In the genomic region with DNA sequence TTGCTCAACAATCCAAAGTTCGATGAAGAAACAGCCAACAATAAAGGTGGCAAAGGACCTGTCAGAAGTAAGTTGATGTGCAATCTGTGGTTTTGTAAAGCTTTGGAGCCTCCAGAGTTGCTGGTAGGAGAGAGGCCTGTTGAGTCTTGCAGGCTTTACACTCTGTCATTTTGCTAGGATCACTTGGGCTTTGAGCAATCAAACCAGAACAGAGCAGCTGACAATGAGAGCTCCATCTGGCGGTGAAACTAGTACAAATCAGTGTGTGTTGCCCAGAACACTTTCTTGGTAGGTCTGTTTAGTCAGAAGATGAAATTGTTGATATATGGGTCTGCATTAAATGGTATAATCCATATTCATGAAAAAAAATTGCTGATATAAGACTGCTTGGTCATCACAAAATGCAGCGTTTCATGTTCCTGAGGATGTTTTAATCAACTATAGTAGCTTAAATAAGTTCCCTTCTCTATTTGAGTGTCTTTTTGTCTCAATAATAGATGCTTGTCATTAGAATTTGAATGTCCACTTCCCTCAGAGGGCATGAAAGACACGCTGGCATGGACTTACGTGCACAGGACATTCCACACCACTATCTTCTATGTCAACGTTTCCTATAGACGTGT, we compare ENCODE assay signal across 8 cellular contexts. TPM values are rescaled to one million over a fixed set of nuclear protein-coding genes. Genes with fewer than 3 reads are reported as not detected.
DNase-seq lines count a peak whose midpoint lies in the region; ATAC-seq, FAIRE-seq and TF ChIP-seq lines count a peak whose summit lies in the region.

No MANE protein-coding gene starts in this region.

- H2AK5ac ChIP-seq in neuronal stem cell (ENCODE audit: low read depth, low read length): no peak overlapping the region

- H3K4me1 ChIP-seq in PC-3 (ENCODE audit: insufficient read depth, low read length): peaks cover 12% of the 10 kb centered on the region
- no peaks in the 10 kb centered on the region for H3K4me1 ChIP-seq in neuronal stem cell (ENCODE audit: control insufficient read depth in 2 of 2, insufficient read depth in 1 of 2, low read depth in 1 of 2, low read length in 2 of 2)
- H3K4me1 ChIP-seq in thoracic aorta (ENCODE audit: control insufficient read depth in 1 of 2, low read depth in 2 of 2): no peaks in the 10 kb centered on the region

- H3K9me3 ChIP-seq in PC-3 (ENCODE audit: low read length): no peaks in the 10 kb centered on the region
- no peaks in the 10 kb centered on the region for H3K9me3 ChIP-seq in neuronal stem cell (replicated peaks in 1 of 2; ENCODE audit: control insufficient read depth in 2 of 2, insufficient read depth in 1 of 2, low read depth in 1 of 2, low read length in 2 of 2)
- no peaks in the 10 kb centered on the region for H3K9me3 ChIP-seq in thoracic aorta

- no peak overlapping the region for H3K23ac ChIP-seq in neuronal stem cell (ENCODE audit: low read depth, low read length, poor library complexity)

- H2BK15ac ChIP-seq in neuronal stem cell (ENCODE audit: low read length): no peak overlapping the region

- TF ChIP-seq CTCF in PC-3 (conservative IDR thresholded peaks at IDR 0.05; ENCODE audit: low read depth, low read length) (peak; percentile 76), fibroblast of pulmonary artery (IDR thresholded peaks at IDR 0.05; ENCODE audit: low read length, missing control alignments) (peak; percentile 81), thoracic aorta (IDR thresholded peaks at IDR 0.05) (peak; percentile 70)

- H3K9ac ChIP-seq in PC-3 (ENCODE audit: low read length) (no peak overlapping the region), neuronal stem cell (ENCODE audit: low read depth, low read length, poor library complexity) (no peak overlapping the region)

- no peaks in the 10 kb centered on the region for H3K36me3 ChIP-seq in PC-3 (ENCODE audit: low read depth, low read length)
- H3K36me3 ChIP-seq in neuronal stem cell (replicated peaks in 1 of 2; ENCODE audit: control insufficient read depth in 2 of 2, insufficient read depth in 2 of 2, low read length in 2 of 2): no peaks in the 10 kb centered on the region
- H3K36me3 ChIP-seq in thoracic aorta: no peaks in the 10 kb centered on the region

- H3K27me3 ChIP-seq in PC-3 (ENCODE audit: low read length) (no peaks in the 10 kb centered on the region), neuronal stem cell (ENCODE audit: control insufficient read depth in 3 of 3, insufficient read depth in 3 of 3, low read depth in 1 of 3, low read length in 3 of 3) (no peaks in the 10 kb centered on the region), thoracic aorta (replicated peaks; ENCODE audit: insufficient read depth) (no peaks in the 10 kb centered on the region)

- H3K9me2 ChIP-seq in PC-3 (replicated peaks; ENCODE audit: low read length): no peaks in the 10 kb centered on the region

- H3K4me3 ChIP-seq in PC-3 (ENCODE audit: low read length): no peak overlapping the region
- no peak overlapping the region for H3K4me3 ChIP-seq in fibroblast of pulmonary artery (replicated peaks; ENCODE audit: low read depth, low read length)
- H3K4me3 ChIP-seq in neuronal stem cell (ENCODE audit: low read length in 2 of 2): no peak overlapping the region
- no peak overlapping the region for H3K4me3 ChIP-seq in thoracic aorta

- H3K27ac ChIP-seq in PC-3 (ENCODE audit: low read length) (no peak overlapping the region), neuronal stem cell (replicated peaks; ENCODE audit: low read length) (no peak overlapping the region), thoracic aorta (no peak overlapping the region)

- DNase-seq in activated CD8-positive, alpha-beta memory T cell treated with anti-CD3 and anti-CD28 coated beads for 1 hour (ENCODE audit: extremely low read depth in 1 of 2, low read depth in 1 of 2): peak; percentile 18 to 33
- DNase-seq in activated CD8-positive, alpha-beta memory T cell treated with anti-CD3 and anti-CD28 coated beads, Interleukin-2, amount 50 U/mL, for 48 hours: no peak
- DNase-seq in HTR-8/SVneo (ENCODE audit: insufficient read length, low spot score) (peak; percentile 70), PC-3 (peak; percentile 78), fibroblast of pulmonary artery (ENCODE audit: low read depth) (peak; percentile 90), neuronal stem cell (ENCODE audit: low spot score) (peak; percentile 58), thoracic aorta (ENCODE audit: low spot score) (peak; percentile 13)
- DNase-seq in activated T-cell treated with anti-CD3 and anti-CD28 coated beads, Interleukin-2, amount 50 U/mL, for 48 hours: peak; percentile 60 to 65

- H2BK12ac ChIP-seq in neuronal stem cell (ENCODE audit: low read length): no peak overlapping the region

- no peak overlapping the region for H2BK120ac ChIP-seq in neuronal stem cell (ENCODE audit: low read depth, low read length)

- CTCF ChIA-PET in PC-3 (lab: Charles Lee): interaction anchor here (0.6 to 2.3 kb wide), 7 partner anchors 39 to 140 kb away, joined by 3 to 63 read pairs (median 5); no protein-coding TSS in a partner anchor

- H4K8ac ChIP-seq in neuronal stem cell (ENCODE audit: low read depth, low read length): no peak overlapping the region

- WGBS in neuronal stem cell (ENCODE audit: extremely low coverage in 2 of 2, insufficient read length in 2 of 2, insufficient replicate concordance in 1 of 2), 2 donors: no CpG with 5 or more reads among the region's 7 CpGs

- no peak overlapping the region for H4K91ac ChIP-seq in neuronal stem cell (ENCODE audit: low read depth, low read length, poor library complexity)

- intact Hi-C loops in PC-3 (cut with micrococcal nuclease): loop anchor here (1.0 to 2.0 kb wide), 2 partner anchors 127 to 240 kb away; no protein-coding TSS in a partner anchor

- no peak overlapping the region for H3K14ac ChIP-seq in neuronal stem cell (ENCODE audit: low read length)

- H3K79me1 ChIP-seq in neuronal stem cell (ENCODE audit: low read depth, low read length): no peaks in the 10 kb centered on the region

- no peaks in the 10 kb centered on the region for H3F3A ChIP-seq in PC-3 (ENCODE audit: low read length, unreplicated experiment)

- no peak overlapping the region for H3K4me2 ChIP-seq in PC-3 (ENCODE audit: low read length)
- no peak overlapping the region for H3K4me2 ChIP-seq in neuronal stem cell (ENCODE audit: insufficient read depth, low read length, poor library complexity, severe bottlenecking)

- no TSS peak for BruUV-seq in PC-3 (replicated peaks; lab: Mats Ljungman, UMichigan)

- H3K79me2 ChIP-seq in PC-3 (ENCODE audit: low read length): no peaks in the 10 kb centered on the region

- H3K18ac ChIP-seq in neuronal stem cell (ENCODE audit: low read length): no peak overlapping the region

- ATAC-seq in PC-3 (peak; percentile 92), thoracic aorta (ENCODE audit: insufficient number of reproducible peaks, low FRiP score, low read depth) (peak; percentile 62)

- no peak overlapping the region for H2BK5ac ChIP-seq in neuronal stem cell (ENCODE audit: low read length)

- H2AFZ ChIP-seq in PC-3 (ENCODE audit: low read length): no peak overlapping the region
- H2AFZ ChIP-seq in neuronal stem cell (ENCODE audit: low read length): peak overlapping the region; percentile 11

- no peaks in the 10 kb centered on the region for H4K20me1 ChIP-seq in PC-3 (ENCODE audit: low read length)

- H3K4ac ChIP-seq in neuronal stem cell (ENCODE audit: low read length): no peak overlapping the region

- POLR2A ChIA-PET in PC-3 (lab: Charles Lee; ENCODE audit: unreplicated experiment): interaction anchor here (0.5 to 0.6 kb wide), 2 partner anchors 134 to 337 kb away, joined by 4 to 22 read pairs; no protein-coding TSS in a partner anchor

- FAIRE-seq in HTR-8/SVneo (lab: Jason Lieb, UNC): no peak

RNA-seq across cellular contexts. Expression of a gene that starts 25.7 kb away (rescaled TPM):
- 0.95 and 1.4 TPM in 2 replicates for total RNA-seq in PC-3 (2014; rRNA removed)
- polyA plus RNA-seq in neuronal stem cell (2013, experiment 1 of 2): 4.4 TPM
- 4.2 TPM for polyA plus RNA-seq in neuronal stem cell (2013, experiment 2 of 2)
- total RNA-seq in thoracic aorta: 10 to 100 TPM in 1 of 2 donors, 1 to 10 TPM in 1; 9.1 to 13.1 TPM

RNA-seq across cellular contexts. Expression of a gene that starts 39.6 kb away (rescaled TPM):
- total RNA-seq in PC-3 (2014; rRNA removed) (5.2 and 6.0 TPM in 2 replicates), thoracic aorta (10 to 100 TPM; 16.8 to 21.8 TPM)
- polyA plus RNA-seq in neuronal stem cell (2013, experiment 1 of 2): 0.14 TPM
- 0.19 TPM for polyA plus RNA-seq in neuronal stem cell (2013, experiment 2 of 2)

RNA-seq across cellular contexts. Expression of a gene that starts 52.4 kb away (rescaled TPM):
- 35.5 and 43.9 TPM in 2 replicates for total RNA-seq in PC-3 (2014; rRNA removed)
- 9.9 TPM for polyA plus RNA-seq in neuronal stem cell (2013, experiment 1 of 2)
- polyA plus RNA-seq in neuronal stem cell (2013, experiment 2 of 2): 10.7 TPM
- total RNA-seq in thoracic aorta: 10 to 100 TPM; 27.3 to 38.1 TPM
